Comparison of ENCODE assay signal across 9 cellular contexts in genomic region chr20:11716239-11716944, GRCh38.
DNase-seq lines count a peak whose midpoint lies in the region; ATAC-seq and TF ChIP-seq lines count a peak whose summit lies in the region.
"Had no signal": no experiment of that assay in that cellular context is flagged by ENCODE, and none has a peak within 500 bp of the region (broad histone marks: within the 10 kb centered on the region; RNA-seq: fewer than 3 reads in every experiment).

No MANE protein-coding gene starts in this region.

- H3K36me3 Mint-ChIP-seq in neural crest cell (ENCODE audit: low read depth) = no peaks in the 10 kb centered on the region

- DNase-seq in GM03348 (ENCODE audit: low spot score) (peak; percentile 59), NCI-H146 (lab: John Stamatoyannopoulos, UW) (peak; percentile 74), brain pericyte (ENCODE audit: low read depth, low spot score) (peak; percentile 8), neural crest cell (ENCODE audit: low read depth, low spot score) (peak; percentile 5), left ventricle myocardium superior (no peak), NCI-H1694 (lab: John Stamatoyannopoulos, UW) (no peak)
- DNase-seq in stimulated activated CD4-positive, alpha-beta T cell treated with anti-CD3 and anti-CD28 coated beads, Interleukin-4, amount 100 ng/mL, for 1 hour = no peak
- DNase-seq: left cardiac atrium had no signal

- H3K27ac Mint-ChIP-seq in neural crest cell (ENCODE audit: unreplicated experiment) = no peak overlapping the region

- H3K4me1 Mint-ChIP-seq in neural crest cell = peaks cover 20% of the 10 kb centered on the region

- no peak for ATAC-seq in left ventricle myocardium superior
- ATAC-seq in HG03108 (IDR thresholded peaks at IDR 0.05; ENCODE audit: unreplicated experiment) = no peak

- H3K27me3 Mint-ChIP-seq in neural crest cell (ENCODE audit: low read depth) = no peaks in the 10 kb centered on the region

- intact Hi-C loops in left ventricle myocardium superior (cut with micrococcal nuclease) = no loop called here

- H3K9me3 Mint-ChIP-seq in neural crest cell = peaks cover 4% of the 10 kb centered on the region

- peak; percentile 61 for TF ChIP-seq CTCF in neural crest cell (conservative IDR thresholded peaks at IDR 0.05)

- no peak overlapping the region for H3K4me3 Mint-ChIP-seq in neural crest cell

Comparison
In these comparisons a context has a peak if more than half of its experiments do, and no peak if none do; other contexts are left out.
1. DNase-seq: peak in GM03348 (single experiment), NCI-H146 (single experiment), brain pericyte (single experiment) and neural crest cell (single experiment); none in left ventricle myocardium superior (single experiment), NCI-H1694 (single experiment) and stimulated activated CD4-positive, alpha-beta T cell treated with anti-CD3 and anti-CD28 coated beads, Interleukin-4, amount 100 ng/mL, for 1 hour (single experiment).